24 cellular contexts compared by ENCODE assay signal in genomic region chr9:72979405-72980100, GRCh38. TPM values are rescaled to one million over a fixed set of nuclear protein-coding genes. Genes with fewer than 3 reads are reported as not detected.
DNase-seq lines count a peak whose midpoint lies in the region; ATAC-seq and TF ChIP-seq lines count a peak whose summit lies in the region.
"Had no signal": no experiment of that assay in that cellular context is flagged by ENCODE, and none has a peak within 500 bp of the region (broad histone marks: within the 10 kb centered on the region; RNA-seq: fewer than 3 reads in every experiment).

No MANE protein-coding gene starts in this region.

- no peaks in the 10 kb centered on the region for H3K27me3 ChIP-seq in right lobe of liver
- H3K27me3 ChIP-seq: esophagus squamous epithelium, gastroesophageal sphincter, transverse colon had no signal

- H3K9ac ChIP-seq in SK-N-MC (ENCODE audit: insufficient read length), result no peak overlapping the region
- H3K9ac ChIP-seq: parathyroid adenoma had no signal

- intact Hi-C loops in right lobe of liver (cut with DNase I), result no loop called here
- intact Hi-C loops in lower leg skin (cut with DNase I; ENCODE audit: low total_unique reads), result no loop called here

- WGBS in right lobe of liver (ENCODE audit: insufficient coverage, low coverage, low lambda C conversion rate, missing lambda C conversion rate), result 27% methylated on average over 1 of the region's 1 CpG
- 89 to 94% methylated on average over 1 of the region's 1 CpG for WGBS in lower leg skin, 2 donors

- peak; percentile 10 for DNase-seq in NCI-H748 (lab: John Stamatoyannopoulos, UW; ENCODE audit: unreplicated experiment)
- DNase-seq in NCI-H748 treated with DMSO at 0.1 percent for 48 hours (lab: John Stamatoyannopoulos, UW), result no peak
- DNase-seq in SK-N-MC (ENCODE audit: low read depth, low spot score), result no peak
- DNase-seq in right lobe of liver, result no peak
- DNase-seq in lower leg skin (ENCODE audit: low spot score in 2 of 2), result no peak
- DNase-seq in NCI-H2171 (lab: John Stamatoyannopoulos, UW), result no peak
- no peak for DNase-seq in ureter (ENCODE audit: low spot score)
- DNase-seq in activated T-cell treated with anti-CD3 and anti-CD28 coated beads for 4 hours, result no peak
- DNase-seq: 8988T; activated CD4-positive, alpha-beta T cell treated with anti-CD3 and anti-CD28 coated beads for 1 hour; activated naive CD4-positive, alpha-beta T cell treated with anti-CD3 and anti-CD28 coated beads, Interleukin-2, amount 50 U/mL, for 16 hours; activated T-cell treated with anti-CD3 and anti-CD28 coated beads, Interleukin-2, amount 50 U/mL, for 72 hours; COR-L47; effector CD8-positive, alpha-beta T cell; esophagus squamous epithelium; mesendoderm; NCI-H187 treated with DMSO at 0.1 percent for 48 hours; stimulated activated CD4-positive, alpha-beta T cell treated with anti-CD3 and anti-CD28 coated beads, Interleukin-1b, Interleukin-23, amount 100 ng/mL, for 48 hours; stimulated activated naive CD4-positive, alpha-beta T cell treated with Interleukin-2 at 50 U/mL for 16 hours; SW 1271; transverse colon had no signal

- H3K4me3 ChIP-seq in SK-N-MC, result peak overlapping the region; percentile 38
- no peak overlapping the region for H3K4me3 ChIP-seq in right lobe of liver
- H3K4me3 ChIP-seq in lower leg skin (ENCODE audit: low read depth, poor library complexity, severe bottlenecking), result no peak overlapping the region
- H3K4me3 ChIP-seq: esophagus squamous epithelium, gastroesophageal sphincter, transverse colon had no signal

- H3K4me1 ChIP-seq in right lobe of liver, result peaks cover 0 to 56% (median 23%) of the 10 kb centered on the region in 4 donors
- H3K4me1 ChIP-seq: parathyroid adenoma had no signal

- no peak for ATAC-seq in right lobe of liver
- ATAC-seq: activated T-cell treated with anti-CD3 and anti-CD28 coated beads, Interleukin-2, amount 50 U/mL, for 72 hours; gastroesophageal sphincter had no signal

- H3K36me3 ChIP-seq in SK-N-MC (ENCODE audit: insufficient read depth, low read length), result no peaks in the 10 kb centered on the region
- no peaks in the 10 kb centered on the region for H3K36me3 ChIP-seq in right lobe of liver
- H3K36me3 ChIP-seq: esophagus squamous epithelium, gastroesophageal sphincter, transverse colon had no signal

- no peak for TF ChIP-seq POLR2A in right lobe of liver (IDR thresholded peaks at IDR 0.05)
- no peak for TF ChIP-seq POLR2A in lower leg skin (IDR thresholded peaks at IDR 0.05)

- TF ChIP-seq CTCF in right lobe of liver (IDR thresholded peaks at IDR 0.05), result no peak
- no peak for TF ChIP-seq CTCF in lower leg skin (IDR thresholded peaks at IDR 0.05)

- peak overlapping the region; percentile 68; the same call in 1 of the 2 replicates for H3K27ac ChIP-seq in SK-N-MC
- peak overlapping the region; percentile 1 to 91 (median 16) for H3K27ac ChIP-seq in right lobe of liver
- H3K27ac ChIP-seq: esophagus squamous epithelium, gastroesophageal sphincter, parathyroid adenoma, transverse colon had no signal

- H3K9me3 ChIP-seq in SK-N-MC (ENCODE audit: low read depth, low read length) (no peaks in the 10 kb centered on the region), right lobe of liver (no peaks in the 10 kb centered on the region)
- H3K9me3 ChIP-seq: esophagus squamous epithelium, gastroesophageal sphincter, transverse colon had no signal

RNA-seq across cellular contexts. Expression of gene ALDH1A1, which starts 26.7 kb away (rescaled TPM):
- 1,000 to 10,000 TPM in 1 of 6 experiments, 100 to 1,000 TPM in 5; 309 to 1,702 (median 521) TPM for total RNA-seq in right lobe of liver
- 10 to 100 TPM in 2 of 4 donors, 1 to 10 TPM in 2; 8.8 to 18.5 (median 13.1) TPM for total RNA-seq in lower leg skin
- 18.7 TPM for total RNA-seq in ureter
- total RNA-seq: activated CD8-positive, alpha-beta memory T cell treated with anti-CD3 and anti-CD28 coated beads for 36 hours; activated T-cell treated with anti-CD3 and anti-CD28 coated beads, Interleukin-2, amount 50 U/mL, for 72 hours had no signal

Comparison
In these comparisons a context has a peak if more than half of its experiments do, and no peak if none do; other contexts are left out.
1. RNA of gene ALDH1A1, which starts 26.7 kb away (total RNA-seq): 309 to 1,702 TPM in right lobe of liver; 18.7 TPM in ureter (single experiment) and 8.8 to 18.5 TPM in lower leg skin; every median in the first group is over 10 times any median in the second.